17 cellular contexts compared by ENCODE assay signal in genomic region chr15:77015651-77016320, GRCh38. TPM values are rescaled to one million over a fixed set of nuclear protein-coding genes. Genes with fewer than 3 reads are reported as not detected.
DNase-seq lines count a peak whose midpoint lies in the region; ATAC-seq and TF ChIP-seq lines count a peak whose summit lies in the region.
"Had no signal": no experiment of that assay in that cellular context is flagged by ENCODE, and none has a peak within 500 bp of the region (broad histone marks: within the 10 kb centered on the region; RNA-seq: fewer than 3 reads in every experiment).

No MANE protein-coding gene starts in this region.

- H3K27ac Mint-ChIP-seq in activated naive CD4-positive, alpha-beta T cell treated with anti-CD3 and anti-CD28 coated beads, Interleukin-2, amount 10 ng/mL, durations not matched to agents 7 days and 5 days, result peak overlapping the region; percentile 97
- H3K27ac Mint-ChIP-seq in chondrocyte (ENCODE audit: unreplicated experiment), result no peak overlapping the region

- ATAC-seq in HG02885 (IDR thresholded peaks at IDR 0.05; ENCODE audit: poor library complexity, unreplicated experiment) (no peak), GM21717 (IDR thresholded peaks at IDR 0.05; ENCODE audit: unreplicated experiment) (no peak), GM19395 (IDR thresholded peaks at IDR 0.05; ENCODE audit: unreplicated experiment) (no peak)
- ATAC-seq: gastrocnemius medialis had no signal

- peak overlapping the region; percentile 94 for H3K27ac ChIP-seq in neutrophil
- H3K27ac ChIP-seq: gastrocnemius medialis had no signal

- no peak for TF ChIP-seq POLR2A in NB4 (IDR thresholded peaks at IDR 0.05; ENCODE audit: extremely low read depth, insufficient read length)

- no peaks in the 10 kb centered on the region for H3K27me3 Mint-ChIP-seq in activated naive CD4-positive, alpha-beta T cell treated with anti-CD3 and anti-CD28 coated beads, Interleukin-2, amount 10 ng/mL, durations not matched to agents 7 days and 5 days
- no peaks in the 10 kb centered on the region for H3K27me3 Mint-ChIP-seq in chondrocyte (ENCODE audit: low read depth)

- peaks cover 62% of the 10 kb centered on the region for H3K36me3 ChIP-seq in neutrophil
- H3K36me3 ChIP-seq: gastrocnemius medialis, MG63 had no signal

- CTCF ChIA-PET in activated naive CD4-positive, alpha-beta T cell treated with anti-CD3 and anti-CD28 coated beads, Interleukin-2, amount 10 ng/mL, durations not matched to agents 7 days and 5 days (lab: Charles Lee), result interaction anchor here (1.1 kb wide), 1 partner anchor 8 kb away, joined by 3 read pairs; no protein-coding TSS in a partner anchor

- no peaks in the 10 kb centered on the region for H3K27me3 ChIP-seq in neutrophil
- H3K27me3 ChIP-seq: gastrocnemius medialis, MG63 had no signal

- H3K4me1 Mint-ChIP-seq in activated naive CD4-positive, alpha-beta T cell treated with anti-CD3 and anti-CD28 coated beads, Interleukin-2, amount 10 ng/mL, durations not matched to agents 7 days and 5 days, result peaks cover 95% of the 10 kb centered on the region
- peaks cover 5% of the 10 kb centered on the region for H3K4me1 Mint-ChIP-seq in chondrocyte (ENCODE audit: low read depth)

- H3K9me3 ChIP-seq in neutrophil, result no peaks in the 10 kb centered on the region
- H3K9me3 ChIP-seq: gastrocnemius medialis, MG63 had no signal

- peaks cover 96 to 100% of the 10 kb centered on the region in 2 experiments for H3K4me1 ChIP-seq in neutrophil (ENCODE audit: control insufficient read depth in 1 of 2, insufficient read depth in 1 of 2, low read depth in 1 of 2, low read length in 1 of 2)
- H3K4me1 ChIP-seq: gastrocnemius medialis had no signal

- TF ChIP-seq CTCF in NB4 (IDR thresholded peaks at IDR 0.05; ENCODE audit: low read depth, low read length) (no peak), chondrocyte (IDR thresholded peaks at IDR 0.05) (no peak), neutrophil (IDR thresholded peaks at IDR 0.05) (no peak)

- H3K36me3 Mint-ChIP-seq in activated naive CD4-positive, alpha-beta T cell treated with anti-CD3 and anti-CD28 coated beads, Interleukin-2, amount 10 ng/mL, durations not matched to agents 7 days and 5 days, result peaks cover 52% of the 10 kb centered on the region
- peaks cover 2% of the 10 kb centered on the region for H3K36me3 Mint-ChIP-seq in chondrocyte (ENCODE audit: low read depth)

- H3K4me3 ChIP-seq in NB4 (ENCODE audit: low read depth, low read length) (no peak overlapping the region), neutrophil (ENCODE audit: low read depth in 1 of 2, low read length in 1 of 2) (peak overlapping the region; percentile 38 to 49)
- H3K4me3 ChIP-seq: gastrocnemius medialis, MG63 had no signal

- no peaks in the 10 kb centered on the region for H3K9me3 Mint-ChIP-seq in activated naive CD4-positive, alpha-beta T cell treated with anti-CD3 and anti-CD28 coated beads, Interleukin-2, amount 10 ng/mL, durations not matched to agents 7 days and 5 days
- no peaks in the 10 kb centered on the region for H3K9me3 Mint-ChIP-seq in chondrocyte (ENCODE audit: low read depth)

- H3K4me3 Mint-ChIP-seq in activated naive CD4-positive, alpha-beta T cell treated with anti-CD3 and anti-CD28 coated beads, Interleukin-2, amount 10 ng/mL, durations not matched to agents 7 days and 5 days, result no peak overlapping the region
- no peak overlapping the region for H3K4me3 Mint-ChIP-seq in chondrocyte (ENCODE audit: unreplicated experiment)

- no peak for DNase-seq in activated naive CD4-positive, alpha-beta T cell treated with anti-CD3 and anti-CD28 coated beads, Interleukin-2, amount 10 ng/mL, durations not matched to agents 7 days and 5 days
- no peak for DNase-seq in activated naive CD4-positive, alpha-beta T cell (lab: John Stamatoyannopoulos, UW)
- DNase-seq in NB4 (ENCODE audit: low read depth) (peak; percentile 92), chondrocyte (ENCODE audit: low spot score) (peak; percentile 67)
- DNase-seq: central memory CD4-positive, alpha-beta T cell; DMS79 treated with DMSO at 0.1 percent for 48 hours; mesendoderm; MG63; NCI-H2081 treated with DMSO at 0.1 percent for 48 hours; NCI-H774; stimulated activated naive CD4-positive, alpha-beta T cell treated with Interleukin-2 at 50 U/mL for 16 hours had no signal

RNA-seq across cellular contexts. Expression of gene PSTPIP1, which starts 20.9 kb away (rescaled TPM):
- total RNA-seq in chondrocyte, result not detected in 3 replicates
- total RNA-seq: RPMI7951 had no signal

RNA-seq across cellular contexts. Expression of gene TSPAN3, which starts 55.1 kb away (rescaled TPM):
- 242 to 333 TPM (median 250 TPM) in 3 replicates for total RNA-seq in chondrocyte

Comparison
In these comparisons a context has a peak if more than half of its experiments do, and no peak if none do; other contexts are left out.
1. DNase-seq: peak in NB4 (single experiment) and chondrocyte (single experiment); none in activated naive CD4-positive, alpha-beta T cell treated with anti-CD3 and anti-CD28 coated beads, Interleukin-2, amount 10 ng/mL, durations not matched to agents 7 days and 5 days (single experiment) and activated naive CD4-positive, alpha-beta T cell (0 of 4).